ENCODE assay signal across 9 cellular contexts in the genomic region with DNA sequence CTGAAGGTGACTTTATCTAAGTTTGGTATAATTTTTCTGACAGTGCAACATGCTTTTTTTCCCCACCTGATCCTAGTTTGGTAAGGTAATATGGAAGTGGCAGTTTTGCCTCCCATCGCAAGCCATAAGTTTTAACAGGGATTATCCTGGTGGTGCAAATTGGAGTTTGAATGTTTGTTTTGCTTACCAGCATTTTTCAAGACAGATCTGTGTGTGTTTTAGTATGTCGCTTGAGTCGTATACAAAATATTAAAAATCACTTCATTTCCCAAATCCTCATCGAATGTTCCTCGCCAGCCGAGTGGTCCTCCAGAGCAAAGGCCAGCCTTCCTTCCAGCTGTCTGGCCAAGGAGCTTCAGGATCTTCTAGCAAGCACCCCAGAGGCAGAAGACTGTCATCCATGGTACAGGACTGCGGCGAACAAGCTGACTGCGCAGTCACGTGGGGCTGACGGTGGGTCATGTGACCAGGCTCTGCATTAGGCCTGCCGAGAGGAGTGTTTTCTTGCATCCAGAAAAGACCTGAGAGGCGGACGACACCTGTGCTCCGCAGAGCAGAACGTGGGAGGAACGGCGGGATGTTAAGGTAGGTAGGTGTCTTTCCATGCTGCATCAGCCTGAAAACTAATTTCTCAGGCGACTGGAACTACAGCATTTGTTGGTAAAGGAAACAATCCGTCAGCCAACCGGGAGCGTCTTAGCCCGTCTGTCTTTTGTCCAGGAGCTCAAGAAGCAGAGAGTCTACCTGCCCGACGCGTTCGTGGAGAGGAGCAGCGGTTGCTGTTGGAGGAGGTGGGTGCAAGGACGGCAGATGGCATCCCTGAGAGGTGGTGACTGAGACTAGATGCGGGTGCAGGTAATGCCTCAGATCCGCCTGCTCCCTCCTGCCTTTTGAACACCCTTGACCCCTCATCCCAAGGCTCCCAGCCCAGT. TPM values are rescaled to one million over a fixed set of nuclear protein-coding genes. Genes with fewer than 3 reads are reported as not detected.
A peak's percentile ranks its signal among the peaks of the same experiment; 100 is the strongest.
DNase-seq lines count a peak whose midpoint lies in the region; ATAC-seq, FAIRE-seq and TF ChIP-seq lines count a peak whose summit lies in the region.
"Had no signal": no experiment of that assay in that cellular context is flagged by ENCODE, and none has a peak within 500 bp of the region (broad histone marks: within the 10 kb centered on the region; RNA-seq: fewer than 3 reads in every experiment).

A gene with protein sequence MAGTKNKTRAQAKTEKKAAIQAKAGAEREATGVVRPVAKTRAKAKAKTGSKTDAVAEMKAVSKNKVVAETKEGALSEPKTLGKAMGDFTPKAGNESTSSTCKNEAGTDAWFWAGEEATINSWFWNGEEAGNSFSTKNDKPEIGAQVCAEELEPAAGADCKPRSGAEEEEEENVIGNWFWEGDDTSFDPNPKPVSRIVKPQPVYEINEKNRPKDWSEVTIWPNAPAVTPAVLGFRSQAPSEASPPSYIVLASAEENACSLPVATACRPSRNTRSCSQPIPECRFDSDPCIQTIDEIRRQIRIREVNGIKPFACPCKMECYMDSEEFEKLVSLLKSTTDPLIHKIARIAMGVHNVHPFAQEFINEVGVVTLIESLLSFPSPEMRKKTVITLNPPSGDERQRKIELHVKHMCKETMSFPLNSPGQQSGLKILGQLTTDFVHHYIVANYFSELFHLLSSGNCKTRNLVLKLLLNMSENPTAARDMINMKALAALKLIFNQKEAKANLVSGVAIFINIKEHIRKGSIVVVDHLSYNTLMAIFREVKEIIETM (plus strand): TSS at position 507 of the 932 bp plus-strand sequence. CDS start 28,253 bp downstream, outside the sequence.

- H3K9me3 Mint-ChIP-seq in activated naive CD4-positive, alpha-beta T cell treated with anti-CD3 and anti-CD28 coated beads, Interleukin-2, amount 50 U/mL, for 72 hours = no peaks in the 10 kb centered on the region
- peaks cover 3% of the 10 kb centered on the region for H3K9me3 Mint-ChIP-seq in glutamatergic neuron (ENCODE audit: unreplicated experiment)

- H3K27ac ChIP-seq in A549 = peak within 1 kb of the TSS; percentile 59 to 72
- H3K27ac ChIP-seq in RWPE1 = no peak within 1 kb of the TSS
- H3K27ac ChIP-seq in trophoblast cell (ENCODE audit: low read depth, low read length) = no peak within 1 kb of the TSS
- peak within 1 kb of the TSS in 2 of 3 donors; percentile 22 to 55 for H3K27ac ChIP-seq in thyroid gland

- H3K4me1 ChIP-seq in A549 (0 out of 3 replicates have a peak, but pooled peaks cover 4% of the 10 kb centered on the region), trophoblast cell (ENCODE audit: control insufficient read depth in 1 of 2, insufficient read depth in 2 of 2, low read length in 2 of 2) (peaks cover 0 to 6% of the 10 kb centered on the region in 2 experiments), thyroid gland (no peaks in the 10 kb centered on the region)

- ATAC-seq in A549 (peak; percentile 96 to 99), HG03575 (IDR thresholded peaks at IDR 0.05; ENCODE audit: extremely low read depth, insufficient number of reproducible peaks, low FRiP score, unreplicated experiment) (peak; percentile 88)
- ATAC-seq in activated naive CD4-positive, alpha-beta T cell treated with anti-CD3 and anti-CD28 coated beads, Interleukin-2, amount 50 U/mL, for 72 hours = peak; percentile 99 to 100

- TF ChIP-seq POLR2A in A549 (IDR thresholded peaks at IDR 0.05; ENCODE audit: low read length) (peak; percentile 41; the same call in 1 of the 2 replicates), thyroid gland (IDR thresholded peaks at IDR 0.05) (peak in 1 of 2 donors; percentile 49)

- H3K14ac ChIP-seq in trophoblast cell (ENCODE audit: low read length) = no peak within 1 kb of the TSS

- peak within 1 kb of the TSS; percentile 81 for H4K12ac ChIP-seq in trophoblast cell (ENCODE audit: low read depth, low read length)

- H3K36me3 ChIP-seq in trophoblast cell (ENCODE audit: control insufficient read depth in 1 of 2, insufficient read depth in 2 of 2, low read length in 2 of 2) = no peaks in the 10 kb centered on the region
- no peaks in the 10 kb centered on the region for H3K36me3 ChIP-seq in thyroid gland

- no peak for TF ChIP-seq RAD21 in A549 (conservative IDR thresholded peaks at IDR 0.05 in 1 of 2, IDR thresholded peaks at IDR 0.05 in 1 of 2)

- peak within 1 kb of the TSS; percentile 69 for H4K8ac ChIP-seq in trophoblast cell (ENCODE audit: low read depth, low read length)

- H2BK120ac ChIP-seq in trophoblast cell (ENCODE audit: insufficient read depth, low read length, poor library complexity) = no peak within 1 kb of the TSS

- H3K9me3 ChIP-seq in A549 (no peaks in the 10 kb centered on the region), trophoblast cell (ENCODE audit: insufficient read depth, low read depth, low read length) (no peaks in the 10 kb centered on the region), thyroid gland (no peaks in the 10 kb centered on the region)

- no peak for TF ChIP-seq EP300 in A549 (IDR thresholded peaks at IDR 0.05)

- FAIRE-seq in A549 (lab: Jason Lieb, UNC) = peak; percentile 86
- FAIRE-seq in GM19239 (lab: Jason Lieb, UNC) = peak; percentile 40
- FAIRE-seq: G401.6 had no signal

- no peak within 1 kb of the TSS for H2BK12ac ChIP-seq in trophoblast cell (ENCODE audit: low read length)

- intact Hi-C loops in thyroid gland (cut with DNase I) = no loop called here

- no peaks in the 10 kb centered on the region for H3K4me1 Mint-ChIP-seq in glutamatergic neuron (ENCODE audit: low read depth, unreplicated experiment)

- H3K4ac ChIP-seq in trophoblast cell (ENCODE audit: low read depth, low read length) = no peak within 1 kb of the TSS

- no peaks in the 10 kb centered on the region for H3K79me1 ChIP-seq in trophoblast cell (ENCODE audit: low read length)

- DNase-seq in A549 (ENCODE audit: low read depth in 1 of 2, low spot score in 1 of 2) (peak; percentile 78 to 88), GM19239 (ENCODE audit: insufficient read length, low spot score) (peak; percentile 28), RWPE1 (ENCODE audit: low spot score) (peak; percentile 62), glutamatergic neuron (peak; percentile 82), trophoblast cell (peak; percentile 64 to 65), thyroid gland (peak; percentile 79 to 83)
- DNase-seq in activated naive CD4-positive, alpha-beta T cell treated with anti-CD3 and anti-CD28 coated beads, Interleukin-2, amount 50 U/mL, for 72 hours (ENCODE audit: low spot score in 2 of 2) = peak; percentile 60 to 64

- H2BK5ac ChIP-seq in trophoblast cell (ENCODE audit: low read depth, low read length, poor library complexity) = no peak within 1 kb of the TSS

- H3K79me2 ChIP-seq in trophoblast cell (ENCODE audit: control insufficient read depth, insufficient read depth, low read length, poor library complexity) = no peaks in the 10 kb centered on the region

- peak within 1 kb of the TSS; percentile 58 for H2AFZ ChIP-seq in trophoblast cell (ENCODE audit: insufficient read depth, low read length, poor library complexity)

- peak within 1 kb of the TSS; percentile 84 to 98 for H3K27ac Mint-ChIP-seq in activated naive CD4-positive, alpha-beta T cell treated with anti-CD3 and anti-CD28 coated beads, Interleukin-2, amount 50 U/mL, for 72 hours
- H3K27ac Mint-ChIP-seq in glutamatergic neuron (ENCODE audit: unreplicated experiment) = peak within 1 kb of the TSS; percentile 94

- TF ChIP-seq CTCF in A549 (IDR thresholded peaks at IDR 0.05) (no peak), RWPE1 (conservative IDR thresholded peaks at IDR 0.05; ENCODE audit: low read depth) (no peak), glutamatergic neuron (IDR thresholded peaks at IDR 0.05; ENCODE audit: partially characterized antibody, unreplicated experiment) (no peak), thyroid gland (IDR thresholded peaks at IDR 0.05) (peak in 1 of 6 experiments; percentile 8)

- CTCF ChIA-PET in A549 (lab: Yijun Ruan, JAX) (no interaction called here), RWPE1 (lab: Yijun Ruan, JAX) (no interaction called here)

- H3K27me3 ChIP-seq in trophoblast cell (ENCODE audit: insufficient read depth, low read length) (no peaks in the 10 kb centered on the region), thyroid gland (no peaks in the 10 kb centered on the region)

- H3K4me3 Mint-ChIP-seq in glutamatergic neuron (ENCODE audit: unreplicated experiment) = peak within 1 kb of the TSS; percentile 98

- no peak within 1 kb of the TSS for H3K23ac ChIP-seq in trophoblast cell (ENCODE audit: low read length)

- H3K4me2 ChIP-seq in A549 = peak within 1 kb of the TSS; percentile 94
- peak within 1 kb of the TSS; percentile 61 for H3K4me2 ChIP-seq in trophoblast cell (ENCODE audit: low read length)

- H3K18ac ChIP-seq in trophoblast cell (ENCODE audit: low read length) = no peak within 1 kb of the TSS

- no peak within 1 kb of the TSS for H3K9ac ChIP-seq in trophoblast cell (ENCODE audit: low read length)

- H3K36me3 Mint-ChIP-seq in activated naive CD4-positive, alpha-beta T cell treated with anti-CD3 and anti-CD28 coated beads, Interleukin-2, amount 50 U/mL, for 72 hours = no peaks in the 10 kb centered on the region
- no peaks in the 10 kb centered on the region for H3K36me3 Mint-ChIP-seq in glutamatergic neuron (ENCODE audit: unreplicated experiment)

- no peak within 1 kb of the TSS for H4K91ac ChIP-seq in trophoblast cell (ENCODE audit: low read depth, low read length)

- no peak within 1 kb of the TSS for H2AK5ac ChIP-seq in trophoblast cell (ENCODE audit: low read length)

- WGBS in A549 (ENCODE audit: missing lambda C conversion rate) = 5% methylated on average over 20 of the region's 31 CpGs
- no CpG with 5 or more reads among the region's 31 CpGs for WGBS in trophoblast cell (ENCODE audit: extremely low coverage, insufficient coverage, insufficient read length)
- 1 to 8% methylated on average over 7 to 18 of the region's 31 CpGs for WGBS in thyroid gland, 2 donors

- H3K27me3 Mint-ChIP-seq in glutamatergic neuron (ENCODE audit: unreplicated experiment) = no peaks in the 10 kb centered on the region

- POLR2A ChIA-PET in A549 (lab: Yijun Ruan, JAX) (interaction anchor here (1.8 kb wide), 1 partner anchor 121 kb away, joined by 5 read pairs; the partner anchor contains the start of gene ARMCX5), RWPE1 (lab: Yijun Ruan, JAX; ENCODE audit: low non-redundant PET) (no interaction called here)

- H3K4me3 ChIP-seq in A549 = peak within 1 kb of the TSS; percentile 66
- peak within 1 kb of the TSS; percentile 63 for H3K4me3 ChIP-seq in trophoblast cell (ENCODE audit: low read depth, low read length)
- H3K4me3 ChIP-seq in thyroid gland (replicated peaks in 1 of 3) = peak within 1 kb of the TSS; percentile 20 to 30 (median 23)

RNA-seq across cellular contexts. Expression of the gene that starts here (rescaled TPM):
- polyA plus RNA-seq in A549 (2011; rRNA removed) (4.4 and 4.6 TPM in 2 replicates), A549 (2017; fragmentation: RNase III; extraction: RNeasy Plus Mini Kit Qiagen cat#74134 plus additional on column Dnase treatment) (4.7 to 5.0 TPM (median 4.9 TPM) in 3 replicates)
- polyA plus RNA-seq in A549 (2012; cell fraction: cytosol; rRNA removed) = 1.0 and 1.5 TPM in 2 replicates
- 0.64 and 1.1 TPM in 2 replicates for polyA plus RNA-seq in A549 (2012; cell fraction: nucleus; rRNA removed)
- 4.8 and 5.0 TPM in 2 replicates for polyA minus RNA-seq in A549 (2011; rRNA and poly(A)+ RNA removed)
- total RNA-seq in activated naive CD4-positive, alpha-beta T cell treated with anti-CD3 and anti-CD28 coated beads, Interleukin-2, amount 50 U/mL, for 72 hours = 1 to 10 TPM; 1.6 to 3.1 TPM
- total RNA-seq in glutamatergic neuron (ENCODE audit: unreplicated experiment) (19.4 TPM), thyroid gland (1 to 10 TPM; 4.2 to 8.3 (median 5.8) TPM)
- 2.2 TPM in 2 replicates for polyA plus RNA-seq in trophoblast cell (2013)

Comparison
In these comparisons a context has a peak if more than half of its experiments do, and no peak if none do; other contexts are left out.
1. DNase-seq: peak in every context shown above with its lines; median percentile 83 in A549; 82 in glutamatergic neuron; 81 in thyroid gland; 64 in trophoblast cell; 62 in RWPE1; 62 in activated naive CD4-positive, alpha-beta T cell treated with anti-CD3 and anti-CD28 coated beads, Interleukin-2, amount 50 U/mL, for 72 hours; 28 in GM19239.
2. H3K27ac ChIP-seq: peak in A549 (2 of 2) and thyroid gland (2 of 3); none in RWPE1 (single experiment) and trophoblast cell (single experiment).
3. Peak in every context shown above with its lines, with median percentiles within 50 percentile points of each other: ATAC-seq and H3K4me3 ChIP-seq.